ENCODE assay signal across 8 cellular contexts in genomic region chr6:56757585-56757984, GRCh38.
DNase-seq lines count a peak whose midpoint lies in the region; ATAC-seq and TF ChIP-seq lines count a peak whose summit lies in the region.
"Had no signal": no experiment of that assay in that cellular context is flagged by ENCODE, and none has a peak within 500 bp of the region (broad histone marks: within the 10 kb centered on the region; RNA-seq: fewer than 3 reads in every experiment).

No MANE protein-coding gene starts in this region.

- peak; percentile 29 for ATAC-seq in GM19463 (IDR thresholded peaks at IDR 0.05; ENCODE audit: unreplicated experiment)
- ATAC-seq in activated T-helper 17 cell treated with anti-CD3 and anti-CD28 coated beads, Interleukin-2, amount 50 U/mL, for 72 hours (replicated peaks): no peak
- no peak for ATAC-seq in GM21367 (IDR thresholded peaks at IDR 0.05; ENCODE audit: unreplicated experiment)

- H3K27me3 Mint-ChIP-seq in glutamatergic neuron (ENCODE audit: unreplicated experiment): no peaks in the 10 kb centered on the region
- H3K27me3 Mint-ChIP-seq in activated T-helper 17 cell treated with anti-CD3 and anti-CD28 coated beads, Interleukin-2, amount 50 U/mL, for 72 hours: peaks cover 3% of the 10 kb centered on the region

- DNase-seq in OCI-M1 (lab: John Stamatoyannopoulos, UW): peak; percentile 70
- no peak for DNase-seq in glutamatergic neuron
- no peak for DNase-seq in NCI-H128 (lab: John Stamatoyannopoulos, UW; ENCODE audit: unreplicated experiment)

- peaks cover 63% of the 10 kb centered on the region for H3K4me1 Mint-ChIP-seq in glutamatergic neuron (ENCODE audit: low read depth, unreplicated experiment)
- no peaks in the 10 kb centered on the region for H3K4me1 Mint-ChIP-seq in activated T-helper 17 cell treated with anti-CD3 and anti-CD28 coated beads, Interleukin-2, amount 50 U/mL, for 72 hours

- H3K36me3 Mint-ChIP-seq in glutamatergic neuron (ENCODE audit: unreplicated experiment): no peaks in the 10 kb centered on the region
- no peaks in the 10 kb centered on the region for H3K36me3 Mint-ChIP-seq in activated T-helper 17 cell treated with anti-CD3 and anti-CD28 coated beads, Interleukin-2, amount 50 U/mL, for 72 hours (ENCODE audit: low read depth)

- H3K9me3 Mint-ChIP-seq in glutamatergic neuron (ENCODE audit: unreplicated experiment): peaks cover 7% of the 10 kb centered on the region
- H3K9me3 Mint-ChIP-seq in activated T-helper 17 cell treated with anti-CD3 and anti-CD28 coated beads, Interleukin-2, amount 50 U/mL, for 72 hours: no peaks in the 10 kb centered on the region

- peak overlapping the region; percentile 59 for H3K4me3 Mint-ChIP-seq in glutamatergic neuron (ENCODE audit: unreplicated experiment)
- no peak overlapping the region for H3K4me3 Mint-ChIP-seq in activated T-helper 17 cell treated with anti-CD3 and anti-CD28 coated beads, Interleukin-2, amount 50 U/mL, for 72 hours

- H3K27ac Mint-ChIP-seq in glutamatergic neuron (ENCODE audit: unreplicated experiment): peak overlapping the region; percentile 94
- no peak overlapping the region for H3K27ac Mint-ChIP-seq in activated T-helper 17 cell treated with anti-CD3 and anti-CD28 coated beads, Interleukin-2, amount 50 U/mL, for 72 hours

- TF ChIP-seq CTCF in glutamatergic neuron (IDR thresholded peaks at IDR 0.05; ENCODE audit: partially characterized antibody, unreplicated experiment): no peak

- H3K27ac ChIP-seq in temporal lobe (ENCODE audit: low read depth, low read length): peak overlapping the region; percentile 81
- H3K27ac ChIP-seq: parathyroid adenoma had no signal
